In genomic region chr4:119103263-119103662, GRCh38 we compare ENCODE assay signal across 10 cellular contexts. TPM values are rescaled to one million over a fixed set of nuclear protein-coding genes. Genes with fewer than 3 reads are reported as not detected.
DNase-seq lines count a peak whose midpoint lies in the region; ATAC-seq, FAIRE-seq and TF ChIP-seq lines count a peak whose summit lies in the region.
"Had no signal": no experiment of that assay in that cellular context is flagged by ENCODE, and none has a peak within 500 bp of the region (broad histone marks: within the 10 kb centered on the region; RNA-seq: fewer than 3 reads in every experiment).

No MANE protein-coding gene starts in this region.

- DNase-seq in Daoy (ENCODE audit: low read depth), result peak; percentile 74
- DNase-seq in RCC 7860 (ENCODE audit: low spot score), result peak; percentile 96
- DNase-seq in esophagus squamous epithelium (lab: John Stamatoyannopoulos, UW), result no peak
- DNase-seq in omental fat pad (ENCODE audit: low spot score), result no peak
- no peak for DNase-seq in GM19240 (ENCODE audit: insufficient read length, low spot score)
- no peak for DNase-seq in HUDEP-2 (lab: John Stamatoyannopoulos, UW; ENCODE audit: unreplicated experiment in 76 of 76)
- no peak for DNase-seq in activated T-cell treated with anti-CD3 and anti-CD28 coated beads for 4 hours
- DNase-seq: immature natural killer cell had no signal

- FAIRE-seq in RCC 7860 (lab: Jason Lieb, UNC), result peak; percentile 95

- TF ChIP-seq CTCF in esophagus squamous epithelium (IDR thresholded peaks at IDR 0.05), result no peak
- no peak for TF ChIP-seq CTCF in omental fat pad (IDR thresholded peaks at IDR 0.05)

- ATAC-seq in omental fat pad (ENCODE audit: low FRiP score) (peak; percentile 81), GM21723 (IDR thresholded peaks at IDR 0.05; ENCODE audit: unreplicated experiment) (no peak)

- no peaks in the 10 kb centered on the region for H3K27me3 ChIP-seq in esophagus squamous epithelium

- peaks cover 0 to 46% (median 21%) of the 10 kb centered on the region in 3 donors for H3K4me1 ChIP-seq in esophagus squamous epithelium

- no peaks in the 10 kb centered on the region for H3K9me3 ChIP-seq in esophagus squamous epithelium

- peak overlapping the region; percentile 65 to 86 (median 72) for H3K27ac ChIP-seq in esophagus squamous epithelium

- WGBS in esophagus squamous epithelium, 2 donors, result 15 to 33% methylated on average over 2 of the region's 2 CpGs

- intact Hi-C loops in esophagus squamous epithelium (cut with DNase I), result no loop called here

- no peaks in the 10 kb centered on the region for H3K36me3 ChIP-seq in esophagus squamous epithelium

- no peak overlapping the region for H3K4me3 ChIP-seq in esophagus squamous epithelium

- no peak for TF ChIP-seq POLR2A in esophagus squamous epithelium (IDR thresholded peaks at IDR 0.05)

RNA-seq across cellular contexts. Expression of gene MYOZ2, which starts 32.4 kb away (rescaled TPM):
- total RNA-seq in Daoy (2014; rRNA removed; shearing (Covaris generic)), result not detected in 2 replicates
- total RNA-seq in esophagus squamous epithelium, result not detected
- under 1 TPM in 1 of 4 donors, not detected in 3; 0.37 TPM for total RNA-seq in omental fat pad
- total RNA-seq: T-helper 1 cell treated with Interleukin-12 subunit alpha and Interleukin-12 subunit beta and Interleukin-4 antibody, amounts not matched to agents 30 ng/mL and 1 ng/mL, for 36 hours had no signal

Comparison
In these comparisons a context has a peak if more than half of its experiments do, and no peak if none do; other contexts are left out.
1. DNase-seq: peak in Daoy (single experiment) and RCC 7860 (single experiment); none in esophagus squamous epithelium (single experiment), omental fat pad (single experiment), GM19240 (single experiment), HUDEP-2 (0 of 76) and activated T-cell treated with anti-CD3 and anti-CD28 coated beads for 4 hours (single experiment).